In the genomic region with DNA sequence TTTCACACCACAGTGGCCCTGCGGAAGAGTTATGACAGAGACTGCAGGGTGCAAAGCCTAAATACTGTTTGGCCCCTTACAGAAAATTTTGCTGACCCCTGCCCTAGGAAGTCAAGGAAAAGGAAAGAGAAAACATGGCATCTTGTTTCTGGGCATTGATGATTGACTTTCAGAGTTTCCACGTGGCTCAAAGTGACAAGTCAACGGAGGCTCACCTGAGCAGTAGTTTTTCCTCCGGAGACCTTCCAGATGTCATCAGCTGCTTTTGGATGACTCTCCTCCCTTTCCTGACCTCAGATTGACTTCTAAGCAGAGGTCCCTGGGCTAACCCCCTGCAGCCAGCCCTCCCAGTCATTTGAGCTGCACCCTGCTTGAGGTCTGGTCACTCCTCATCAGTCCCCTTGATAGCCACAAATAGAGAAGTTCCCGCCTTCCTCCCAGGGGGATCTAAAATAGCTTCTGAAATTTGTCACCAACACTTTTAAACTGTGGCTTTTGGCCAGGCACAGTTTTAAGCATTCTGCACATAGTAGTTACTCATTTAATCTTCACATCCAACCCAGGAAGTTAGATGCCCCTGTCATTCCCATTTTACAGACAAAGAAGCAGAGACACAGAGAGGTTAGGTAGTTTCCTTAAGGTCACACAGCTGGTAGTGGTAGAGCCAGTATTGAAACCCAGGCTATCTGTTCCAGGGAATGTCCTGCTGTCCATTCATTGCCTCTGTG, we compare ENCODE assay signal across 1 cellular context.
A peak's percentile ranks its signal among the peaks of the same experiment; 100 is the strongest.
TF ChIP-seq lines count a peak whose summit lies in the region.

No MANE protein-coding gene starts in this region.

TF ChIP-seq in H1, 55 proteins besides CTCF, POLR2A, EP300 and RAD21:
- no peak for TF ChIP-seq TAF1 (IDR thresholded peaks at IDR 0.05; ENCODE audit: low read depth, low read length)
- no peak for TF ChIP-seq EGR1 (IDR thresholded peaks at IDR 0.05; ENCODE audit: borderline replicate concordance, low read depth, low read length)
- peak; percentile 56; the same call in 1 of the 2 replicates for TF ChIP-seq KDM1A (IDR thresholded peaks at IDR 0.05; ENCODE audit: borderline replicate concordance, low read length)
- TF ChIP-seq CBX8 (IDR thresholded peaks at IDR 0.05; ENCODE audit: borderline replicate concordance, low read depth, low read length), result no peak
